Comparison of ENCODE assay signal across 1 cellular context in genomic region chr10:125171402-125172316, GRCh38.
A peak's percentile ranks its signal among the peaks of the same experiment; 100 is the strongest.
TF ChIP-seq lines count a peak whose summit lies in the region.

No MANE protein-coding gene starts in this region.

TF ChIP-seq in HEK293, 187 proteins besides CTCF, POLR2A, EP300 and RAD21 (continued from another document):
- TF ChIP-seq ZNF629 (tag by site-specific recombination; IDR thresholded peaks at IDR 0.05) (peak; percentile 76), SP7 (tag by site-specific recombination; IDR thresholded peaks at IDR 0.05) (no peak), SALL2 (tag by site-specific recombination; IDR thresholded peaks at IDR 0.05; ENCODE audit: borderline replicate concordance) (no peak), ZNF785 (tag by site-specific recombination; IDR thresholded peaks at IDR 0.05) (no peak), ZNF660 (tag by site-specific recombination; IDR thresholded peaks at IDR 0.05) (0 out of 2 replicates have a peak, but pooled peaks have one; percentile 26), ZNF157 (tag by site-specific recombination; IDR thresholded peaks at IDR 0.05) (no peak), MZF1 (tag by site-specific recombination; IDR thresholded peaks at IDR 0.05; ENCODE audit: borderline replicate concordance) (no peak), ZNF146 (tag by site-specific recombination; IDR thresholded peaks at IDR 0.05) (no peak), ZNF354C (tag by site-specific recombination; IDR thresholded peaks at IDR 0.05; ENCODE audit: borderline replicate concordance, low read depth) (no peak), RBAK (tag by site-specific recombination; IDR thresholded peaks at IDR 0.05) (no peak), ZBTB11 (tag by site-specific recombination; conservative IDR thresholded peaks at IDR 0.05; ENCODE audit: low read depth) (no peak), KLF9 (tag by site-specific recombination; IDR thresholded peaks at IDR 0.05; ENCODE audit: low read depth) (0 out of 2 replicates have a peak, but pooled peaks have one; percentile 28), ZNF350 (tag by site-specific recombination; IDR thresholded peaks at IDR 0.05) (no peak), FEZF1 (tag by site-specific recombination; IDR thresholded peaks at IDR 0.05) (peak; percentile 50; the same call in 1 of the 2 replicates), ZNF335 (tag by site-specific recombination; conservative IDR thresholded peaks at IDR 0.05) (0 out of 2 replicates have a peak, but pooled peaks have one; percentile 18), ZNF529 (tag by site-specific recombination; IDR thresholded peaks at IDR 0.05; ENCODE audit: insufficient replicate concordance) (no peak)
